1 cellular context compared by ENCODE assay signal in the genomic region with DNA sequence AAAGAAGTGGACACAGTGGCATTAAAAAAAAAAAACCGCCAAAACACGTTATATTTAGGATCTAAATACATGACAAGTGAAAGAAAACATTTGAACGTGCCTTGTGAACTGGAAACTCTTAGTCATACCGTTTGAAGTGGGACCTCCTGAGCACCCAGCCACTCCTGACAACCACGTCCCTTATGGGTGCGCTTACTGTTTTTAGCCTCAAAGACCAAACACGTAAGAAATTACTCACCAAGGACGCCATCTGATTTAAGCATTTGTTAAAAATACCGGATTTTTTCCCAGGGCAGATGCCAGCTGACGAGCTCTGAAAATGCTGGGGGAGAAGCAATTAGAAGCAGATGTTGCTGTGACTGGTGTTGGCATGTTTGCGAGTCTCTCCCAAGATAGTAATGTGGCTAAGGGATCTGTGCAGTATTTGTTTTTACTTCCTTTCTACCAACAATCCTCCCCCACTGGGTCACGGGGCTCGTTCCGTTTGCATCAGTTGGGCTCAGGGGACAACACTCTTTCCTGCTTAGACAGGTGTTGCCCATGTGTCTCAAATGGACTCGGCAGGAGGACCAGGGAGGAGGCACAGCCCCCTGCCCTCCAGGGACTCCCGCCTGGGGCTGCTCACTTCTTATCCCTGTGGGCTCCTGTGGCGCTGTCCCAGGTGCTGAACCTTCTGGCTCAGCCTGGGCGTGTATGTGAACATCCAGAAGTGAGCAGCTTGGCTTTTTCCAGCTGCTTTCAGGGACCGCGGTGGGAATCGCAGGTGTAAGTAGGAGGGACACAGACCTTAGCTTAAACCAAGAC.
TF ChIP-seq lines count a peak whose summit lies in the region.

No MANE protein-coding gene starts in this region.

TF ChIP-seq in HepG2, 621 proteins besides CTCF, POLR2A, EP300 and RAD21 (continued from another document and continues in another):
- TF ChIP-seq, protein P1, sequence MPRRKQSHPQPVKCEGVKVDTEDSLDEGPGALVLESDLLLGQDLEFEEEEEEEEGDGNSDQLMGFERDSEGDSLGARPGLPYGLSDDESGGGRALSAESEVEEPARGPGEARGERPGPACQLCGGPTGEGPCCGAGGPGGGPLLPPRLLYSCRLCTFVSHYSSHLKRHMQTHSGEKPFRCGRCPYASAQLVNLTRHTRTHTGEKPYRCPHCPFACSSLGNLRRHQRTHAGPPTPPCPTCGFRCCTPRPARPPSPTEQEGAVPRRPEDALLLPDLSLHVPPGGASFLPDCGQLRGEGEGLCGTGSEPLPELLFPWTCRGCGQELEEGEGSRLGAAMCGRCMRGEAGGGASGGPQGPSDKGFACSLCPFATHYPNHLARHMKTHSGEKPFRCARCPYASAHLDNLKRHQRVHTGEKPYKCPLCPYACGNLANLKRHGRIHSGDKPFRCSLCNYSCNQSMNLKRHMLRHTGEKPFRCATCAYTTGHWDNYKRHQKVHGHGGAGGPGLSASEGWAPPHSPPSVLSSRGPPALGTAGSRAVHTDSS (CRISPR knock-in tag; conservative IDR thresholded peaks at IDR 0.05): no peak
- TF ChIP-seq, protein P2, sequence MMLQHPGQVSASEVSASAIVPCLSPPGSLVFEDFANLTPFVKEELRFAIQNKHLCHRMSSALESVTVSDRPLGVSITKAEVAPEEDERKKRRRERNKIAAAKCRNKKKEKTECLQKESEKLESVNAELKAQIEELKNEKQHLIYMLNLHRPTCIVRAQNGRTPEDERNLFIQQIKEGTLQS (CRISPR knock-in tag; IDR thresholded peaks at IDR 0.05): peak; percentile 59; the same call in 1 of the 2 replicates
- TF ChIP-seq ZZZ3 (CRISPR knock-in tag; IDR thresholded peaks at IDR 0.05; ENCODE audit: borderline replicate concordance) (no peak), ZNF430 (CRISPR knock-in tag; IDR thresholded peaks at IDR 0.05) (no peak), IKZF4 (CRISPR knock-in tag; IDR thresholded peaks at IDR 0.05; ENCODE audit: borderline replicate concordance, low read depth, not compliant biosample characterization) (no peak), YEATS4 (CRISPR knock-in tag; IDR thresholded peaks at IDR 0.05; ENCODE audit: borderline replicate concordance) (no peak), PHF8 (CRISPR knock-in tag; IDR thresholded peaks at IDR 0.05) (no peak), ZNF10 (CRISPR knock-in tag; IDR thresholded peaks at IDR 0.05; ENCODE audit: borderline replicate concordance, low read depth) (no peak), ARHGAP35 (CRISPR knock-in tag; IDR thresholded peaks at IDR 0.05; ENCODE audit: borderline replicate concordance) (no peak), ATAD3A (CRISPR knock-in tag; IDR thresholded peaks at IDR 0.05) (no peak), ZNF629 (CRISPR knock-in tag; conservative IDR thresholded peaks at IDR 0.05) (no peak), PCBP2 (optimal IDR thresholded peaks at IDR 0.05; ENCODE audit: low read depth, low read length, poor library complexity, severe bottlenecking) (no peak), BRCA1 (CRISPR knock-in tag; IDR thresholded peaks at IDR 0.05) (no peak), CAMTA2 (CRISPR knock-in tag; IDR thresholded peaks at IDR 0.05; ENCODE audit: borderline replicate concordance) (no peak), REXO4 (CRISPR knock-in tag; IDR thresholded peaks at IDR 0.05; ENCODE audit: borderline replicate concordance) (no peak), ZNF331 (CRISPR knock-in tag; IDR thresholded peaks at IDR 0.05) (peak; percentile 73), DNMT1 (CRISPR knock-in tag; IDR thresholded peaks at IDR 0.05) (no peak), ZNF746 (CRISPR knock-in tag; IDR thresholded peaks at IDR 0.05) (no peak), NFYB (CRISPR knock-in tag; IDR thresholded peaks at IDR 0.05) (no peak), ZNF143 (CRISPR knock-in tag; IDR thresholded peaks at IDR 0.05) (no peak), AHR (CRISPR knock-in tag; IDR thresholded peaks at IDR 0.05) (no peak), ELF3 (CRISPR knock-in tag; IDR thresholded peaks at IDR 0.05) (peak; percentile 56; the same call in 1 of the 2 replicates), ZNF136 (CRISPR knock-in tag; IDR thresholded peaks at IDR 0.05; ENCODE audit: low read depth) (no peak), TOE1 (CRISPR knock-in tag; IDR thresholded peaks at IDR 0.05) (no peak), ZBTB7A (CRISPR knock-in tag; IDR thresholded peaks at IDR 0.05) (no peak), ZNF878 (CRISPR knock-in tag; IDR thresholded peaks at IDR 0.05) (no peak), SALL1 (CRISPR knock-in tag; IDR thresholded peaks at IDR 0.05) (peak; percentile 83)
- TF ChIP-seq, protein P3, sequence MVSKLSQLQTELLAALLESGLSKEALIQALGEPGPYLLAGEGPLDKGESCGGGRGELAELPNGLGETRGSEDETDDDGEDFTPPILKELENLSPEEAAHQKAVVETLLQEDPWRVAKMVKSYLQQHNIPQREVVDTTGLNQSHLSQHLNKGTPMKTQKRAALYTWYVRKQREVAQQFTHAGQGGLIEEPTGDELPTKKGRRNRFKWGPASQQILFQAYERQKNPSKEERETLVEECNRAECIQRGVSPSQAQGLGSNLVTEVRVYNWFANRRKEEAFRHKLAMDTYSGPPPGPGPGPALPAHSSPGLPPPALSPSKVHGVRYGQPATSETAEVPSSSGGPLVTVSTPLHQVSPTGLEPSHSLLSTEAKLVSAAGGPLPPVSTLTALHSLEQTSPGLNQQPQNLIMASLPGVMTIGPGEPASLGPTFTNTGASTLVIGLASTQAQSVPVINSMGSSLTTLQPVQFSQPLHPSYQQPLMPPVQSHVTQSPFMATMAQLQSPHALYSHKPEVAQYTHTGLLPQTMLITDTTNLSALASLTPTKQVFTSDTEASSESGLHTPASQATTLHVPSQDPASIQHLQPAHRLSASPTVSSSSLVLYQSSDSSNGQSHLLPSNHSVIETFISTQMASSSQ (IDR thresholded peaks at IDR 0.05; ENCODE audit: low read depth): no peak
- TF ChIP-seq, protein P3 (CRISPR knock-in tag; IDR thresholded peaks at IDR 0.05; ENCODE audit: borderline replicate concordance): no peak
- TF ChIP-seq, protein P4, sequence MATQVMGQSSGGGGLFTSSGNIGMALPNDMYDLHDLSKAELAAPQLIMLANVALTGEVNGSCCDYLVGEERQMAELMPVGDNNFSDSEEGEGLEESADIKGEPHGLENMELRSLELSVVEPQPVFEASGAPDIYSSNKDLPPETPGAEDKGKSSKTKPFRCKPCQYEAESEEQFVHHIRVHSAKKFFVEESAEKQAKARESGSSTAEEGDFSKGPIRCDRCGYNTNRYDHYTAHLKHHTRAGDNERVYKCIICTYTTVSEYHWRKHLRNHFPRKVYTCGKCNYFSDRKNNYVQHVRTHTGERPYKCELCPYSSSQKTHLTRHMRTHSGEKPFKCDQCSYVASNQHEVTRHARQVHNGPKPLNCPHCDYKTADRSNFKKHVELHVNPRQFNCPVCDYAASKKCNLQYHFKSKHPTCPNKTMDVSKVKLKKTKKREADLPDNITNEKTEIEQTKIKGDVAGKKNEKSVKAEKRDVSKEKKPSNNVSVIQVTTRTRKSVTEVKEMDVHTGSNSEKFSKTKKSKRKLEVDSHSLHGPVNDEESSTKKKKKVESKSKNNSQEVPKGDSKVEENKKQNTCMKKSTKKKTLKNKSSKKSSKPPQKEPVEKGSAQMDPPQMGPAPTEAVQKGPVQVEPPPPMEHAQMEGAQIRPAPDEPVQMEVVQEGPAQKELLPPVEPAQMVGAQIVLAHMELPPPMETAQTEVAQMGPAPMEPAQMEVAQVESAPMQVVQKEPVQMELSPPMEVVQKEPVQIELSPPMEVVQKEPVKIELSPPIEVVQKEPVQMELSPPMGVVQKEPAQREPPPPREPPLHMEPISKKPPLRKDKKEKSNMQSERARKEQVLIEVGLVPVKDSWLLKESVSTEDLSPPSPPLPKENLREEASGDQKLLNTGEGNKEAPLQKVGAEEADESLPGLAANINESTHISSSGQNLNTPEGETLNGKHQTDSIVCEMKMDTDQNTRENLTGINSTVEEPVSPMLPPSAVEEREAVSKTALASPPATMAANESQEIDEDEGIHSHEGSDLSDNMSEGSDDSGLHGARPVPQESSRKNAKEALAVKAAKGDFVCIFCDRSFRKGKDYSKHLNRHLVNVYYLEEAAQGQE (IDR thresholded peaks at IDR 0.05; ENCODE audit: borderline replicate concordance in 1 of 2, low read depth in 1 of 2, low read length in 2 of 2): peak; percentile 99
- TF ChIP-seq, protein P5, sequence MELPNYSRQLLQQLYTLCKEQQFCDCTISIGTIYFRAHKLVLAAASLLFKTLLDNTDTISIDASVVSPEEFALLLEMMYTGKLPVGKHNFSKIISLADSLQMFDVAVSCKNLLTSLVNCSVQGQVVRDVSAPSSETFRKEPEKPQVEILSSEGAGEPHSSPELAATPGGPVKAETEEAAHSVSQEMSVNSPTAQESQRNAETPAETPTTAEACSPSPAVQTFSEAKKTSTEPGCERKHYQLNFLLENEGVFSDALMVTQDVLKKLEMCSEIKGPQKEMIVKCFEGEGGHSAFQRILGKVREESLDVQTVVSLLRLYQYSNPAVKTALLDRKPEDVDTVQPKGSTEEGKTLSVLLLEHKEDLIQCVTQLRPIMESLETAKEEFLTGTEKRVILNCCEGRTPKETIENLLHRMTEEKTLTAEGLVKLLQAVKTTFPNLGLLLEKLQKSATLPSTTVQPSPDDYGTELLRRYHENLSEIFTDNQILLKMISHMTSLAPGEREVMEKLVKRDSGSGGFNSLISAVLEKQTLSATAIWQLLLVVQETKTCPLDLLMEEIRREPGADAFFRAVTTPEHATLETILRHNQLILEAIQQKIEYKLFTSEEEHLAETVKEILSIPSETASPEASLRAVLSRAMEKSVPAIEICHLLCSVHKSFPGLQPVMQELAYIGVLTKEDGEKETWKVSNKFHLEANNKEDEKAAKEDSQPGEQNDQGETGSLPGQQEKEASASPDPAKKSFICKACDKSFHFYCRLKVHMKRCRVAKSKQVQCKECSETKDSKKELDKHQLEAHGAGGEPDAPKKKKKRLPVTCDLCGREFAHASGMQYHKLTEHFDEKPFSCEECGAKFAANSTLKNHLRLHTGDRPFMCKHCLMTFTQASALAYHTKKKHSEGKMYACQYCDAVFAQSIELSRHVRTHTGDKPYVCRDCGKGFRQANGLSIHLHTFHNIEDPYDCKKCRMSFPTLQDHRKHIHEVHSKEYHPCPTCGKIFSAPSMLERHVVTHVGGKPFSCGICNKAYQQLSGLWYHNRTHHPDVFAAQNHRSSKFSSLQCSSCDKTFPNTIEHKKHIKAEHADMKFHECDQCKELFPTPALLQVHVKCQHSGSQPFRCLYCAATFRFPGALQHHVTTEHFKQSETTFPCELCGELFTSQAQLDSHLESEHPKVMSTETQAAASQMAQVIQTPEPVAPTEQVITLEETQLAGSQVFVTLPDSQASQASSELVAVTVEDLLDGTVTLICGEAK (IDR thresholded peaks at IDR 0.05): no peak
- TF ChIP-seq, protein P5 (CRISPR knock-in tag; IDR thresholded peaks at IDR 0.05): no peak
- TF ChIP-seq, protein P6, sequence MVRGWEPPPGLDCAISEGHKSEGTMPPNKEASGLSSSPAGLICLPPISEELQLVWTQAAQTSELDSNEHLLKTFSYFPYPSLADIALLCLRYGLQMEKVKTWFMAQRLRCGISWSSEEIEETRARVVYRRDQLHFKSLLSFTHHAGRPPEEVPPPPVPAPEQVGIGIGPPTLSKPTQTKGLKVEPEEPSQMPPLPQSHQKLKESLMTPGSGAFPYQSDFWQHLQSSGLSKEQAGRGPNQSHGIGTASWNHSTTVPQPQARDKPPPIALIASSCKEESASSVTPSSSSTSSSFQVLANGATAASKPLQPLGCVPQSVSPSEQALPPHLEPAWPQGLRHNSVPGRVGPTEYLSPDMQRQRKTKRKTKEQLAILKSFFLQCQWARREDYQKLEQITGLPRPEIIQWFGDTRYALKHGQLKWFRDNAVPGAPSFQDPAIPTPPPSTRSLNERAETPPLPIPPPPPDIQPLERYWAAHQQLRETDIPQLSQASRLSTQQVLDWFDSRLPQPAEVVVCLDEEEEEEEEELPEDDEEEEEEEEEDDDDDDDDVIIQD (CRISPR knock-in tag; IDR thresholded peaks at IDR 0.05; ENCODE audit: low read depth): no peak
- TF ChIP-seq, protein P7, sequence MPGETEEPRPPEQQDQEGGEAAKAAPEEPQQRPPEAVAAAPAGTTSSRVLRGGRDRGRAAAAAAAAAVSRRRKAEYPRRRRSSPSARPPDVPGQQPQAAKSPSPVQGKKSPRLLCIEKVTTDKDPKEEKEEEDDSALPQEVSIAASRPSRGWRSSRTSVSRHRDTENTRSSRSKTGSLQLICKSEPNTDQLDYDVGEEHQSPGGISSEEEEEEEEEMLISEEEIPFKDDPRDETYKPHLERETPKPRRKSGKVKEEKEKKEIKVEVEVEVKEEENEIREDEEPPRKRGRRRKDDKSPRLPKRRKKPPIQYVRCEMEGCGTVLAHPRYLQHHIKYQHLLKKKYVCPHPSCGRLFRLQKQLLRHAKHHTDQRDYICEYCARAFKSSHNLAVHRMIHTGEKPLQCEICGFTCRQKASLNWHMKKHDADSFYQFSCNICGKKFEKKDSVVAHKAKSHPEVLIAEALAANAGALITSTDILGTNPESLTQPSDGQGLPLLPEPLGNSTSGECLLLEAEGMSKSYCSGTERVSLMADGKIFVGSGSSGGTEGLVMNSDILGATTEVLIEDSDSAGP (CRISPR knock-in tag; IDR thresholded peaks at IDR 0.05; ENCODE audit: borderline replicate concordance): no peak
